ENCODE assay signal across 23 cellular contexts in genomic region chr4:111475696-111476095, GRCh38.
A peak's percentile ranks its signal among the peaks of the same experiment; 100 is the strongest.
DNase-seq lines count a peak whose midpoint lies in the region; ATAC-seq, FAIRE-seq and TF ChIP-seq lines count a peak whose summit lies in the region.
"Had no signal": no experiment of that assay in that cellular context is flagged by ENCODE, and none has a peak within 500 bp of the region (broad histone marks: within the 10 kb centered on the region; RNA-seq: fewer than 3 reads in every experiment).

No MANE protein-coding gene starts in this region.

- no peaks in the 10 kb centered on the region; the same call in 1 of the 2 replicates for H3K9me2 ChIP-seq in GM23248 (ENCODE audit: insufficient read depth)
- H3K9me2 ChIP-seq in PC-3 (replicated peaks; ENCODE audit: low read length) = no peaks in the 10 kb centered on the region

- H3K27me3 ChIP-seq in GM23248 (replicated peaks; ENCODE audit: insufficient read depth) = no peaks in the 10 kb centered on the region
- no peaks in the 10 kb centered on the region for H3K27me3 ChIP-seq in PC-3 (ENCODE audit: low read length)
- H3K27me3 ChIP-seq in bronchial epithelial cell (ENCODE audit: control insufficient read depth, insufficient read depth, low read length) = no peaks in the 10 kb centered on the region
- no peaks in the 10 kb centered on the region for H3K27me3 ChIP-seq in brain microvascular endothelial cell (replicated peaks)
- H3K27me3 ChIP-seq: BLaER1 treated with 17β-estradiol and CSF1 and Interleukin-3, amounts not matched to agents 10 nM and 100 nM had no signal

- H3K4me1 Mint-ChIP-seq in activated naive CD4-positive, alpha-beta T cell treated with anti-CD3 and anti-CD28 coated beads for 36 hours (ENCODE audit: low read depth) = no peaks in the 10 kb centered on the region
- H3K4me1 Mint-ChIP-seq: B cell had no signal

- TF ChIP-seq CTCF in PC-3 (conservative IDR thresholded peaks at IDR 0.05; ENCODE audit: low read depth, low read length) = no peak
- no peak for TF ChIP-seq CTCF in bronchial epithelial cell (IDR thresholded peaks at IDR 0.05; ENCODE audit: insufficient read depth, low read length, severe bottlenecking)
- no peak for TF ChIP-seq CTCF in omental fat pad (IDR thresholded peaks at IDR 0.05)
- no peak for TF ChIP-seq CTCF in brain microvascular endothelial cell (IDR thresholded peaks at IDR 0.05; ENCODE audit: low read depth, low read length, missing control alignments)

- ATAC-seq in PC-3 (peak; percentile 93), omental fat pad (ENCODE audit: low FRiP score) (no peak)
- ATAC-seq: CD8-positive, alpha-beta T cell had no signal

- POLR2A ChIA-PET in PC-3 (lab: Charles Lee; ENCODE audit: unreplicated experiment) = no interaction called here

- intact Hi-C loops in PC-3 (cut with micrococcal nuclease) = loop anchor here (1.0 to 10.0 kb wide), 3 partner anchors 127 to 191 kb away; no protein-coding TSS in a partner anchor
- intact Hi-C loops in activated naive CD4-positive, alpha-beta T cell treated with anti-CD3 and anti-CD28 coated beads for 36 hours (cut with micrococcal nuclease) = no loop called here

- H3K9ac ChIP-seq in GM23248 (no peak overlapping the region), PC-3 (ENCODE audit: low read length) (no peak overlapping the region)
- H3K9ac ChIP-seq: BLaER1 treated with 17β-estradiol and CSF1 and Interleukin-3, amounts not matched to agents 10 nM and 100 nM had no signal

- FAIRE-seq in bronchial epithelial cell (lab: Jason Lieb, UNC) = no peak
- FAIRE-seq: A549, D721Med, G401.6, GM12891, GM19239 had no signal

- H3K27me3 Mint-ChIP-seq in activated naive CD4-positive, alpha-beta T cell treated with anti-CD3 and anti-CD28 coated beads for 36 hours (ENCODE audit: low read depth) = no peaks in the 10 kb centered on the region
- H3K27me3 Mint-ChIP-seq: B cell; CD4-positive, alpha-beta T cell had no signal

- WGBS in GM23248 (ENCODE audit: low coverage in 1 of 2, low lambda C conversion rate in 2 of 2, missing lambda C conversion rate in 2 of 2), 2 experiments = 7 to 20% methylated on average over 1 of the region's 1 CpG

- H3K9me3 Mint-ChIP-seq in activated naive CD4-positive, alpha-beta T cell treated with anti-CD3 and anti-CD28 coated beads for 36 hours = no peaks in the 10 kb centered on the region

- H3K36me3 ChIP-seq in GM23248 (ENCODE audit: low read depth) (no peaks in the 10 kb centered on the region), PC-3 (ENCODE audit: low read depth, low read length) (no peaks in the 10 kb centered on the region), bronchial epithelial cell (ENCODE audit: control insufficient read depth, insufficient read depth, low read length) (no peaks in the 10 kb centered on the region), brain microvascular endothelial cell (replicated peaks) (no peaks in the 10 kb centered on the region)
- H3K36me3 ChIP-seq: BLaER1 treated with 17β-estradiol and CSF1 and Interleukin-3, amounts not matched to agents 10 nM and 100 nM had no signal

- DNase-seq in GM23248 (peak; percentile 21), PC-3 (peak; percentile 55), bronchial epithelial cell (ENCODE audit: low read depth) (peak; percentile 2), renal cortical epithelial cell (ENCODE audit: low read depth) (peak; percentile 6), NCI-H2227 treated with DMSO at 0.1 percent for 48 hours (lab: John Stamatoyannopoulos, UW) (no peak), omental fat pad (ENCODE audit: low spot score) (no peak), brain microvascular endothelial cell (no peak)
- DNase-seq in activated naive CD4-positive, alpha-beta T cell treated with anti-CD3 and anti-CD28 coated beads for 36 hours = no peak
- DNase-seq: AML-193; CD4-positive, alpha-beta T cell; CD8-positive, alpha-beta T cell; DMS79 treated with DMSO at 0.1 percent for 48 hours; GF-D8 had no signal

- no peak overlapping the region for H3K27ac Mint-ChIP-seq in activated naive CD4-positive, alpha-beta T cell treated with anti-CD3 and anti-CD28 coated beads for 36 hours
- H3K27ac Mint-ChIP-seq: B cell; CD4-positive, alpha-beta T cell; CD8-positive, alpha-beta T cell had no signal

- H3K9me3 ChIP-seq in GM23248 (ENCODE audit: low read depth) (no peaks in the 10 kb centered on the region), PC-3 (ENCODE audit: low read length) (no peaks in the 10 kb centered on the region)
- H3K9me3 ChIP-seq: A549, Caco-2 had no signal

- in situ Hi-C loops in GM23248 (cut with MboI) = no loop called here
- in situ Hi-C loops in brain microvascular endothelial cell (cut with HindIII; ENCODE audit: low pct_ligation_motif_present, low sequenced_read_pairs) = no loop called here

- no peaks in the 10 kb centered on the region for H3K79me2 ChIP-seq in GM23248 (ENCODE audit: insufficient read depth)
- no peaks in the 10 kb centered on the region for H3K79me2 ChIP-seq in PC-3 (ENCODE audit: low read length)

- BruUV-seq in PC-3 (replicated peaks; lab: Mats Ljungman, UMichigan) = no TSS peak

- H3K4me3 ChIP-seq in GM23248 (no peak overlapping the region), PC-3 (ENCODE audit: low read length) (no peak overlapping the region), bronchial epithelial cell (ENCODE audit: low read depth, low read length) (no peak overlapping the region), brain microvascular endothelial cell (ENCODE audit: low read depth, low read length) (no peak overlapping the region)
- H3K4me3 ChIP-seq: A549; BLaER1 treated with 17β-estradiol and CSF1 and Interleukin-3, amounts not matched to agents 10 nM and 100 nM had no signal

- no peaks in the 10 kb centered on the region for H3F3A ChIP-seq in GM23248 (ENCODE audit: insufficient read depth)
- no peaks in the 10 kb centered on the region for H3F3A ChIP-seq in PC-3 (ENCODE audit: low read length, unreplicated experiment)

- H3K27ac ChIP-seq in GM23248 = no peak overlapping the region
- H3K27ac ChIP-seq in PC-3 (ENCODE audit: low read length) = 0 out of 2 replicates have a peak overlapping the region, but pooled peaks have one; percentile 32
- H3K27ac ChIP-seq in brain microvascular endothelial cell = no peak overlapping the region
- H3K27ac ChIP-seq: 22Rv1; A549; BLaER1 treated with 17β-estradiol and CSF1 and Interleukin-3, amounts not matched to agents 10 nM and 100 nM; C4-2B had no signal

- no peak overlapping the region for H3K4me3 Mint-ChIP-seq in activated naive CD4-positive, alpha-beta T cell treated with anti-CD3 and anti-CD28 coated beads for 36 hours
- H3K4me3 Mint-ChIP-seq: B cell; CD4-positive, alpha-beta T cell; CD8-positive, alpha-beta T cell had no signal

- H4K20me1 ChIP-seq in GM23248 (ENCODE audit: insufficient read depth) (no peaks in the 10 kb centered on the region), PC-3 (ENCODE audit: low read length) (no peaks in the 10 kb centered on the region)
- H4K20me1 ChIP-seq: BLaER1 treated with 17β-estradiol and CSF1 and Interleukin-3, amounts not matched to agents 10 nM and 100 nM had no signal

- H3K36me3 Mint-ChIP-seq in activated naive CD4-positive, alpha-beta T cell treated with anti-CD3 and anti-CD28 coated beads for 36 hours (ENCODE audit: low read depth) = no peaks in the 10 kb centered on the region
- H3K36me3 Mint-ChIP-seq: CD8-positive, alpha-beta T cell had no signal

- peaks cover 14% of the 10 kb centered on the region; the same call in 1 of the 2 replicates for H3K4me1 ChIP-seq in GM23248 (ENCODE audit: insufficient read depth)
- H3K4me1 ChIP-seq in PC-3 (ENCODE audit: insufficient read depth, low read length) = peaks cover 6% of the 10 kb centered on the region; the same call in 1 of the 2 replicates
- H3K4me1 ChIP-seq: A549; BLaER1 treated with 17β-estradiol and CSF1 and Interleukin-3, amounts not matched to agents 10 nM and 100 nM; Caco-2 had no signal

- H3K4me2 ChIP-seq in GM23248 (ENCODE audit: unreplicated experiment) = no peak overlapping the region
- peak overlapping the region; percentile 29; the same call in 1 of the 2 replicates for H3K4me2 ChIP-seq in PC-3 (ENCODE audit: low read length)
- H3K4me2 ChIP-seq: A549; BLaER1 treated with 17β-estradiol and CSF1 and Interleukin-3, amounts not matched to agents 10 nM and 100 nM had no signal

- CTCF ChIA-PET in PC-3 (lab: Charles Lee) = interaction anchor here (0.5 to 0.6 kb wide), 2 partner anchors 20 to 409 kb away, joined by 3 to 4 read pairs; no protein-coding TSS in a partner anchor
- CTCF ChIA-PET in activated naive CD4-positive, alpha-beta T cell treated with anti-CD3 and anti-CD28 coated beads for 36 hours (lab: Charles Lee) = no interaction called here

- H2AFZ ChIP-seq in GM23248 = peak overlapping the region; percentile 43; the same call in 1 of the 2 replicates
- no peak overlapping the region for H2AFZ ChIP-seq in PC-3 (ENCODE audit: low read length)

Comparison
In these comparisons a context has a peak if more than half of its experiments do, and no peak if none do; other contexts are left out.
1. DNase-seq: peak in GM23248 (single experiment), PC-3 (single experiment), bronchial epithelial cell (single experiment) and renal cortical epithelial cell (single experiment); none in activated naive CD4-positive, alpha-beta T cell treated with anti-CD3 and anti-CD28 coated beads for 36 hours (single experiment), NCI-H2227 treated with DMSO at 0.1 percent for 48 hours (single experiment), omental fat pad (single experiment) and brain microvascular endothelial cell (single experiment).